Comparison of ENCODE assay signal across 20 cellular contexts in genomic region chr17:81271226-81271625, GRCh38.
"Had no signal": no experiment of that assay in that cellular context is flagged by ENCODE, and none has a peak within 500 bp of the region (broad histone marks: within the 10 kb centered on the region; RNA-seq: fewer than 3 reads in every experiment).

No MANE protein-coding gene starts in this region.

- H3K4me2 ChIP-seq: hepatocyte had no signal

- H3K9me3 ChIP-seq: left lung, thoracic aorta had no signal

- H3K4me3 ChIP-seq: hepatocyte, left lung, lung, thoracic aorta had no signal

- H2AFZ ChIP-seq: hepatocyte had no signal

- ATAC-seq: activated CD4-positive, CD25-positive, alpha-beta regulatory T cell treated with anti-CD3 and anti-CD28 coated beads, Interleukin-2, amount 50 U/mL, for 24 hours; activated CD8-positive, alpha-beta memory T cell treated with anti-CD3 and anti-CD28 coated beads, Interleukin-2, amount 10 ng/mL, durations not matched to agents 7 days and 5 days; activated CD8-positive, alpha-beta T cell treated with anti-CD3 and anti-CD28 coated beads for 36 hours; activated naive CD8-positive, alpha-beta T cell treated with anti-CD3 and anti-CD28 coated beads, Interleukin-2, amount 50 U/mL, for 24 hours; left lung had no signal

- H3K79me2 ChIP-seq: hepatocyte had no signal

- H3K27ac ChIP-seq: hepatocyte, thoracic aorta had no signal

- H3K27me3 ChIP-seq: hepatocyte, left lung had no signal

- DNase-seq: activated CD4-positive, alpha-beta T cell treated with anti-CD3 and anti-CD28 coated beads, Interleukin-2, amount 10 ng/mL, durations not matched to agents 24 days and 14 days; activated CD8-positive, alpha-beta memory T cell treated with anti-CD3 and anti-CD28 coated beads, Interleukin-2, amount 10 ng/mL, durations not matched to agents 7 days and 5 days; activated CD8-positive, alpha-beta T cell treated with anti-CD3 and anti-CD28 coated beads for 36 hours; activated gamma-delta T cell; activated naive CD4-positive, alpha-beta T cell treated with anti-CD3 and anti-CD28 coated beads, Interleukin-2, amount 50 U/mL, for 16 hours; activated naive CD8-positive, alpha-beta T cell treated with anti-CD3 and anti-CD28 coated beads, Interleukin-2, amount 50 U/mL, for 24 hours; dermis blood vessel endothelial cell; effector CD8-positive, alpha-beta T cell; foreskin melanocyte; immature natural killer cell; kidney glomerular epithelial cell; naive B cell; retina; stimulated activated CD4-positive, alpha-beta T cell treated with anti-CD3 and anti-CD28 coated beads, Interleukin-4, amount 100 ng/mL, for 1 hour; stimulated activated naive CD4-positive, alpha-beta T cell treated with Interleukin-2 at 50 U/mL for 16 hours had no signal
